ENCODE assay signal across 8 cellular contexts in genomic region chr14:74954947-74955228, GRCh38. TPM values are rescaled to one million over a fixed set of nuclear protein-coding genes. Genes with fewer than 3 reads are reported as not detected.
A peak's percentile ranks its signal among the peaks of the same experiment; 100 is the strongest.
DNase-seq lines count a peak whose midpoint lies in the region; FAIRE-seq and TF ChIP-seq lines count a peak whose summit lies in the region.

No MANE protein-coding gene starts in this region.

- peaks cover 6% of the 10 kb centered on the region for H3K4me1 ChIP-seq in CD4-positive, alpha-beta memory T cell (ENCODE audit: insufficient read depth, low read length)
- peaks cover 4% of the 10 kb centered on the region for H3K4me1 ChIP-seq in ovary (ENCODE audit: insufficient read depth)

- POLR2A ChIA-PET in CD4-positive, alpha-beta memory T cell (lab: Charles Lee; ENCODE audit: partially characterized antibody) = interaction anchor here (1.9 kb wide), 1 partner anchor 94 kb away, joined by 4 read pairs; no protein-coding TSS in a partner anchor
- POLR2A ChIA-PET in RWPE1 (lab: Yijun Ruan, JAX; ENCODE audit: low non-redundant PET) = no interaction called here

- peaks cover 2 to 5% of the 10 kb centered on the region in 2 donors for H3K27me3 Mint-ChIP-seq in CD4-positive, alpha-beta memory T cell

- WGBS in ovary, 3 donors = 0 to 8% (median 1%) methylated on average over 1 to 3 of the region's 3 CpGs

- no peaks in the 10 kb centered on the region for H3K36me3 Mint-ChIP-seq in CD4-positive, alpha-beta memory T cell

- no peak for TF ChIP-seq POLR2A in ovary (IDR thresholded peaks at IDR 0.05)

- H3K27ac Mint-ChIP-seq in CD4-positive, alpha-beta memory T cell = no peak overlapping the region

- no peaks in the 10 kb centered on the region for H3K9me3 Mint-ChIP-seq in CD4-positive, alpha-beta memory T cell

- peak overlapping the region in 5 of 8 donors; percentile 13 to 69 (median 48) for H3K4me3 Mint-ChIP-seq in CD4-positive, alpha-beta memory T cell

- TF ChIP-seq EP300 in ovary (IDR thresholded peaks at IDR 0.05) = no peak

- TF ChIP-seq CTCF in RWPE1 (conservative IDR thresholded peaks at IDR 0.05; ENCODE audit: low read depth) (no peak), fibroblast of pulmonary artery (IDR thresholded peaks at IDR 0.05; ENCODE audit: low read length, missing control alignments) (no peak), ovary (IDR thresholded peaks at IDR 0.05) (no peak)

- peak overlapping the region in 1 of 2 donors; percentile 33 for H3K4me3 ChIP-seq in CD4-positive, alpha-beta memory T cell (ENCODE audit: low read length in 2 of 2)
- H3K4me3 ChIP-seq in fibroblast of pulmonary artery (replicated peaks; ENCODE audit: low read depth, low read length) (peak overlapping the region; percentile 54), ovary (peak overlapping the region; percentile 23)

- no peak overlapping the region for H3K27ac ChIP-seq in CD4-positive, alpha-beta memory T cell (ENCODE audit: low read depth, low read length)
- H3K27ac ChIP-seq in RWPE1 (peak overlapping the region; percentile 60), ovary (no peak overlapping the region)

- no peaks in the 10 kb centered on the region for H3K36me3 ChIP-seq in CD4-positive, alpha-beta memory T cell (ENCODE audit: insufficient read depth, low read length)
- H3K36me3 ChIP-seq in ovary = no peaks in the 10 kb centered on the region

- H3K27me3 ChIP-seq in CD4-positive, alpha-beta memory T cell (ENCODE audit: insufficient read depth, low read length) = no peaks in the 10 kb centered on the region
- H3K27me3 ChIP-seq in ovary = no peaks in the 10 kb centered on the region

- no peaks in the 10 kb centered on the region for H3K9me3 ChIP-seq in CD4-positive, alpha-beta memory T cell (ENCODE audit: control insufficient read depth in 1 of 2, low read length in 2 of 2)
- no peaks in the 10 kb centered on the region for H3K9me3 ChIP-seq in ovary

- H3K4me1 Mint-ChIP-seq in CD4-positive, alpha-beta memory T cell = peaks cover 0 to 2% (median 0%) of the 10 kb centered on the region in 4 donors

- CTCF ChIA-PET in CD4-positive, alpha-beta memory T cell (lab: Charles Lee; ENCODE audit: partially characterized antibody) = interaction anchor here (0.8 kb wide), 2 partner anchors 8 to 10 kb away, joined by 3 read pairs; no protein-coding TSS in a partner anchor
- CTCF ChIA-PET in RWPE1 (lab: Yijun Ruan, JAX) = interaction anchor here (0.5 to 1.1 kb wide), 2 partner anchors 9 to 10 kb away, joined by 3 to 4 read pairs; no protein-coding TSS in a partner anchor

- no peak for FAIRE-seq in urothelium cell line (lab: Jason Lieb, UNC)

- intact Hi-C loops in CD4-positive, alpha-beta memory T cell (cut with micrococcal nuclease) = no loop called here
- intact Hi-C loops in ovary (cut with DNase I) = loop anchor here in 1 of 4 donors (10.0 kb wide), 1 partner anchor 60 kb away; no protein-coding TSS in a partner anchor
- intact Hi-C loops in posterior cingulate gyrus (cut with DNase I) = no loop called here

- no peak for DNase-seq in CD4-positive, alpha-beta memory T cell
- DNase-seq in RWPE1 (ENCODE audit: low spot score) (no peak), fibroblast of pulmonary artery (ENCODE audit: low read depth) (no peak), ovary (no peak), posterior cingulate gyrus (no peak), urothelium cell line (ENCODE audit: low spot score) (no peak), SKM-1 (lab: John Stamatoyannopoulos, UW; ENCODE audit: unreplicated experiment) (no peak), NCI-H146 (lab: John Stamatoyannopoulos, UW) (no peak)

RNA-seq across cellular contexts. Expression of gene PGF, which starts 0.5 kb away (rescaled TPM):
- total RNA-seq in CD4-positive, alpha-beta memory T cell = not detected
- polyA plus RNA-seq in CD4-positive, alpha-beta memory T cell = under 1 TPM; 0.11 to 0.13 TPM
- total RNA-seq in ovary = 10 to 100 TPM in 1 of 7 donors, 1 to 10 TPM in 5, not detected in 1; 1.8 to 14.0 (median 3.1) TPM
- 1 to 10 TPM; 4.5 to 5.7 TPM for polyA plus RNA-seq in ovary

RNA-seq across cellular contexts. Expression of gene RPS6KL1, which starts 31.8 kb away (rescaled TPM):
- 1 to 10 TPM; 2.5 to 2.9 TPM for total RNA-seq in CD4-positive, alpha-beta memory T cell
- polyA plus RNA-seq in CD4-positive, alpha-beta memory T cell = under 1 TPM; 0.45 to 0.87 TPM
- 1 to 10 TPM in 5 of 7 donors, under 1 TPM in 2; 0.24 to 3.0 (median 1.8) TPM for total RNA-seq in ovary
- 1 to 10 TPM in 1 of 2 donors, under 1 TPM in 1; 0.67 to 1.7 TPM for polyA plus RNA-seq in ovary

RNA-seq across cellular contexts. Expression of gene EIF2B2, which starts 47.8 kb away (rescaled TPM):
- total RNA-seq in CD4-positive, alpha-beta memory T cell = 10 to 100 TPM; 31.3 to 31.7 TPM
- 10 to 100 TPM; 32.6 to 38.8 TPM for polyA plus RNA-seq in CD4-positive, alpha-beta memory T cell
- total RNA-seq in ovary = 10 to 100 TPM in 6 of 7 donors, 1 to 10 TPM in 1; 8.8 to 33.3 (median 29.6) TPM
- polyA plus RNA-seq in ovary = 10 to 100 TPM; 30.6 to 59.9 TPM
